10 cellular contexts compared by ENCODE assay signal in genomic region chr20:62405981-62406513, GRCh38. TPM values are rescaled to one million over a fixed set of nuclear protein-coding genes. Genes with fewer than 3 reads are reported as not detected.
DNase-seq lines count a peak whose midpoint lies in the region; ATAC-seq and TF ChIP-seq lines count a peak whose summit lies in the region.
"Had no signal": no experiment of that assay in that cellular context is flagged by ENCODE, and none has a peak within 500 bp of the region (broad histone marks: within the 10 kb centered on the region; RNA-seq: fewer than 3 reads in every experiment).

No MANE protein-coding gene starts in this region.

- peaks cover 23% of the 10 kb centered on the region for H3K4me1 Mint-ChIP-seq in activated CD4-positive, alpha-beta T cell treated with anti-CD3 and anti-CD28 coated beads for 36 hours

- ATAC-seq in activated CD4-positive, alpha-beta T cell treated with anti-CD3 and anti-CD28 coated beads for 36 hours: no peak
- ATAC-seq in GM18907 (IDR thresholded peaks at IDR 0.05; ENCODE audit: unreplicated experiment) (no peak), HG03442 (IDR thresholded peaks at IDR 0.05; ENCODE audit: unreplicated experiment) (no peak)

- no peak for DNase-seq in activated CD4-positive, alpha-beta T cell treated with anti-CD3 and anti-CD28 coated beads for 36 hours
- no peak for DNase-seq in activated CD4-positive, alpha-beta T cell treated with anti-CD3 and anti-CD28 coated beads, Interleukin-2, amount 50 U/mL, for 4 hours
- DNase-seq in ascending aorta (ENCODE audit: low spot score in 2 of 2) (no peak), kidney epithelial cell (ENCODE audit: low read depth) (no peak), NAMALWA (ENCODE audit: low spot score) (no peak)
- DNase-seq: COR-L47, occipital lobe had no signal

- H3K4me3 ChIP-seq in ascending aorta (peak overlapping the region; percentile 69 to 81), kidney epithelial cell (ENCODE audit: low read depth, low read length) (peak overlapping the region; percentile 57), thymus (ENCODE audit: low read length) (peak overlapping the region; percentile 78)

- peaks cover 10 to 24% of the 10 kb centered on the region in 2 donors for H3K4me1 ChIP-seq in ascending aorta
- peaks cover 12% of the 10 kb centered on the region for H3K4me1 ChIP-seq in thymus (ENCODE audit: control insufficient read depth, insufficient read depth, low read length)

- CTCF ChIA-PET in activated CD4-positive, alpha-beta T cell treated with anti-CD3 and anti-CD28 coated beads for 36 hours (lab: Charles Lee): interaction anchor here (0.7 kb wide), 1 partner anchor 104 kb away, joined by 3 read pairs; no protein-coding TSS in a partner anchor

- no peak overlapping the region for H3K27ac Mint-ChIP-seq in activated CD4-positive, alpha-beta T cell treated with anti-CD3 and anti-CD28 coated beads for 36 hours

- no peaks in the 10 kb centered on the region for H3K9me3 ChIP-seq in ascending aorta
- H3K9me3 ChIP-seq in thymus (ENCODE audit: control insufficient read depth): no peaks in the 10 kb centered on the region

- TF ChIP-seq CTCF in ascending aorta (IDR thresholded peaks at IDR 0.05) (no peak), kidney epithelial cell (IDR thresholded peaks at IDR 0.05; ENCODE audit: insufficient read depth, low read length, poor library complexity, severe bottlenecking) (no peak)

- peaks cover 2% of the 10 kb centered on the region for H3K27me3 Mint-ChIP-seq in activated CD4-positive, alpha-beta T cell treated with anti-CD3 and anti-CD28 coated beads for 36 hours

- WGBS in thymus: 88% methylated on average over 10 of the region's 10 CpGs

- peak overlapping the region; percentile 67 for H3K4me3 Mint-ChIP-seq in activated CD4-positive, alpha-beta T cell treated with anti-CD3 and anti-CD28 coated beads for 36 hours

- peak overlapping the region; percentile 31 to 48 for H3K27ac ChIP-seq in ascending aorta
- no peak overlapping the region for H3K27ac ChIP-seq in thymus (ENCODE audit: low read depth)

- H3K36me3 Mint-ChIP-seq in activated CD4-positive, alpha-beta T cell treated with anti-CD3 and anti-CD28 coated beads for 36 hours (ENCODE audit: low read depth): no peaks in the 10 kb centered on the region

- no peaks in the 10 kb centered on the region for H3K9me3 Mint-ChIP-seq in activated CD4-positive, alpha-beta T cell treated with anti-CD3 and anti-CD28 coated beads for 36 hours (ENCODE audit: low read depth)

- H3K36me3 ChIP-seq in ascending aorta (no peaks in the 10 kb centered on the region), kidney epithelial cell (ENCODE audit: control insufficient read depth, insufficient read depth, low read length) (no peaks in the 10 kb centered on the region), thymus (ENCODE audit: control insufficient read depth, insufficient read depth) (peaks cover 11% of the 10 kb centered on the region)

- intact Hi-C loops in activated CD4-positive, alpha-beta T cell treated with anti-CD3 and anti-CD28 coated beads for 36 hours (cut with DNase I, micrococcal nuclease): loop anchor here (2.0 to 5.0 kb wide), 4 partner anchors 17 to 339 kb away; partner anchors contain the start of genes PSMA7 (in 1 of the 2), SS18L1 (in 1 of the 2) and TAF4 (in 1 of the 2)
- intact Hi-C loops in ascending aorta (cut with DNase I): loop anchor here (1.0 to 10.0 kb wide), 5 partner anchors 104 to 386 kb away; partner anchors contain the start of genes ADRM1, MTG2, OSBPL2 and TAF4

- H3K27me3 ChIP-seq in ascending aorta: no peaks in the 10 kb centered on the region
- peaks cover 9% of the 10 kb centered on the region for H3K27me3 ChIP-seq in kidney epithelial cell (ENCODE audit: control insufficient read depth, insufficient read depth, low read length)
- H3K27me3 ChIP-seq in thymus (ENCODE audit: control insufficient read depth, insufficient read depth): no peaks in the 10 kb centered on the region

- POLR2A ChIA-PET in activated CD4-positive, alpha-beta T cell treated with anti-CD3 and anti-CD28 coated beads for 36 hours (lab: Charles Lee): no interaction called here

RNA-seq across cellular contexts. Expression of gene CABLES2, which starts 1.0 kb away (rescaled TPM):
- total RNA-seq in activated CD4-positive, alpha-beta T cell treated with anti-CD3 and anti-CD28 coated beads for 36 hours: 1 to 10 TPM; 6.4 to 7.6 TPM
- 0.43 TPM for total RNA-seq in ascending aorta
- total RNA-seq in kidney epithelial cell: 6.9 and 8.1 TPM in 2 replicates
- polyA plus RNA-seq in thymus: 3.5 TPM

RNA-seq across cellular contexts. Expression of gene RPS21, which starts 19.1 kb away (rescaled TPM):
- 1,000 to 10,000 TPM; 1,051 to 2,439 TPM for total RNA-seq in activated CD4-positive, alpha-beta T cell treated with anti-CD3 and anti-CD28 coated beads for 36 hours
- 1,828 TPM for total RNA-seq in ascending aorta
- total RNA-seq in kidney epithelial cell: 3,089 and 5,743 TPM in 2 replicates
- polyA plus RNA-seq in thymus: 6,072 TPM

RNA-seq across cellular contexts. Expression of gene RBBP8NL, which starts 21.3 kb away (rescaled TPM):
- total RNA-seq in activated CD4-positive, alpha-beta T cell treated with anti-CD3 and anti-CD28 coated beads for 36 hours: not detected
- total RNA-seq in ascending aorta (not detected), kidney epithelial cell (0.34 TPM in 1 of 2 replicates, not detected in the other)
- 0.64 TPM for polyA plus RNA-seq in thymus
- total RNA-seq: occipital lobe had no signal

RNA-seq across cellular contexts. Expression of gene LAMA5, which starts 38.9 kb away (rescaled TPM):
- 1 to 10 TPM in 1 of 2 experiments, under 1 TPM in 1; 0.72 to 1.0 TPM for total RNA-seq in activated CD4-positive, alpha-beta T cell treated with anti-CD3 and anti-CD28 coated beads for 36 hours
- total RNA-seq in ascending aorta (469 TPM), kidney epithelial cell (359 and 455 TPM in 2 replicates)
- polyA plus RNA-seq in thymus: 155 TPM
